ENCODE assay signal across 27 cellular contexts in the genomic region with DNA sequence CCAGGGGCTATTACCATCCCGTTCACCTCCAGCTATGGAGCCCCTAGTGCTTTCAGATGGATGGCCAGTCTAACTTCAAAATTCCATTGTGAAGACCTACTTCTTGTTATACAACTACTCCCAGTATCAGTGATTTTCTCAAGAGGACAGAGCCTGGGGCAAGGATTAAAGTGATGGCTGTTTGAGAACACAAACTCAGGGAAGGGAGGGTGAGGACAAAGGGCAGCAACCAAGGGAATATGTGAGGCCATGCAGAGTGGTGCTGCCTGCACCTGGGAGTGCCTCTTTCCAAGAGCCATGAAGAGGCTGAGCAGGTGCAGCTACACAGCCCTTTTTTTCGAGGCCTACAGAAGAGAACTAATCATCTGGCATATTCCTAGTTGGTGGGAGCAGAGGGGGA.
"Had no signal": no experiment of that assay in that cellular context is flagged by ENCODE, and none has a peak within 500 bp of the region (broad histone marks: within the 10 kb centered on the region; RNA-seq: fewer than 3 reads in every experiment).

No MANE protein-coding gene starts in this region.

- ATAC-seq: esophagus mucosa; heart left ventricle; natural killer cell; stimulated activated naive B cell treated with anti-CD40 and anti-IgM and Interleukin-4, amounts not matched to agents 10 μg/mL and 1 μg/mL and 100 μg/mL, for 72 hours had no signal

- H3K27ac ChIP-seq: heart left ventricle, neural progenitor cell, right atrium auricular region, stomach, thyroid gland, VCaP had no signal

- DNase-seq: activated CD4-positive, alpha-beta T cell treated with anti-CD3 and anti-CD28 coated beads for 48 hours; activated CD4-positive, alpha-beta T cell treated with anti-CD3 and anti-CD28 coated beads, Interleukin-2, amount 50 U/mL, for 48 hours; activated CD8-positive, alpha-beta memory T cell treated with anti-CD3 and anti-CD28 coated beads, Interleukin-2, amount 50 U/mL, for 4 hours; activated gamma-delta T cell; activated naive CD4-positive, alpha-beta T cell treated with anti-CD3 and anti-CD28 coated beads, Interleukin-2, amount 10 ng/mL, durations not matched to agents 7 days and 5 days; activated naive CD8-positive, alpha-beta T cell treated with anti-CD3 and anti-CD28 coated beads, Interleukin-2, amount 10 ng/mL, durations not matched to agents 7 days and 5 days; activated T-cell treated with anti-CD3 and anti-CD28 coated beads, Interleukin-2, amount 50 U/mL, for 24 hours; caudate nucleus; cortex of kidney; endodermal cell; foreskin fibroblast; heart left ventricle; hypothalamus; immature natural killer cell; kidney; natural killer cell; occipital lobe; stimulated activated CD4-positive, alpha-beta T cell treated with anti-CD3 and anti-CD28 coated beads, Interleukin-15, amount 100 ng/mL, for 24 hours; stimulated activated CD4-positive, alpha-beta T cell treated with anti-CD3 and anti-CD28 coated beads, Interleukin-2, amount 100 ng/mL, for 24 hours; stimulated activated naive B cell treated with anti-CD40 and anti-IgM and Interleukin-4, amounts not matched to agents 10 μg/mL and 1 μg/mL and 100 μg/mL, for 72 hours; stomach; T-helper 9 cell; thyroid gland had no signal

- H3K36me3 ChIP-seq: neural progenitor cell, right atrium auricular region had no signal

- H3K4me2 ChIP-seq: neural progenitor cell had no signal

- H3K4me1 ChIP-seq: heart left ventricle, neural progenitor cell, right atrium auricular region, stomach, thyroid gland had no signal

- H3K9ac ChIP-seq: neural progenitor cell had no signal

- H3K4me3 ChIP-seq: heart left ventricle, neural progenitor cell, right atrium auricular region, stomach, thyroid gland had no signal

- H3K27me3 ChIP-seq: heart left ventricle, neural progenitor cell, right atrium auricular region, stomach, thyroid gland had no signal
